ENCODE assay signal across 9 cellular contexts in genomic region chr1:110765640-110766335, GRCh38.
DNase-seq lines count a peak whose midpoint lies in the region; ATAC-seq and TF ChIP-seq lines count a peak whose summit lies in the region.
"Had no signal": no experiment of that assay in that cellular context is flagged by ENCODE, and none has a peak within 500 bp of the region (broad histone marks: within the 10 kb centered on the region; RNA-seq: fewer than 3 reads in every experiment).

No MANE protein-coding gene starts in this region.

- ATAC-seq in T-helper 17 cell (peak; percentile 81), HG03159 (IDR thresholded peaks at IDR 0.05; ENCODE audit: unreplicated experiment) (no peak)
- ATAC-seq in stimulated activated naive CD8-positive, alpha-beta T cell treated with anti-CD3 and anti-CD28 coated beads, Interleukin-15, amount 100 ng/mL, for 72 hours, result peak; percentile 54

- no peaks in the 10 kb centered on the region for H3K4me1 ChIP-seq in liver (ENCODE audit: control insufficient read depth in 4 of 4, insufficient read depth in 4 of 4, low read length in 3 of 4)

- H3K36me3 ChIP-seq in liver (ENCODE audit: control insufficient read depth in 4 of 4, insufficient read depth in 3 of 4, low read depth in 1 of 4, low read length in 3 of 4), result no peaks in the 10 kb centered on the region

- no peak overlapping the region for H3K9ac ChIP-seq in liver (ENCODE audit: low read depth in 1 of 2, low read length in 2 of 2)

- WGBS in liver, result 13% methylated on average over 5 of the region's 5 CpGs

- no peaks in the 10 kb centered on the region for H3K27me3 ChIP-seq in liver (ENCODE audit: control insufficient read depth in 4 of 4, insufficient read depth in 4 of 4, low read length in 3 of 4)

- no peak overlapping the region for H3K4me3 ChIP-seq in liver (ENCODE audit: low read depth in 1 of 3, low read length in 3 of 3)

- H3K9me3 Mint-ChIP-seq in stimulated activated naive CD8-positive, alpha-beta T cell treated with anti-CD3 and anti-CD28 coated beads, Interleukin-15, amount 100 ng/mL, for 72 hours, result no peaks in the 10 kb centered on the region

- H3K36me3 Mint-ChIP-seq in T-helper 17 cell (ENCODE audit: low read depth), result no peaks in the 10 kb centered on the region

- peaks cover 7% of the 10 kb centered on the region for H3K4me1 Mint-ChIP-seq in T-helper 17 cell
- H3K4me1 Mint-ChIP-seq in stimulated activated naive CD8-positive, alpha-beta T cell treated with anti-CD3 and anti-CD28 coated beads, Interleukin-15, amount 100 ng/mL, for 72 hours, result peaks cover 9% of the 10 kb centered on the region

- H3K27ac Mint-ChIP-seq in T-helper 17 cell, result no peak overlapping the region
- peak overlapping the region in 1 of 2 donors; percentile 4 for H3K27ac Mint-ChIP-seq in stimulated activated naive CD8-positive, alpha-beta T cell treated with anti-CD3 and anti-CD28 coated beads, Interleukin-15, amount 100 ng/mL, for 72 hours

- peak; percentile 81 for DNase-seq in activated effector memory CD4-positive, alpha-beta T cell treated with anti-CD3 and anti-CD28 coated beads, Interleukin-2, amount 50 U/mL, for 16 hours
- no peak for DNase-seq in activated effector memory CD4-positive, alpha-beta T cell treated with Interleukin-2 at 50 U/mL for 16 hours
- peak; percentile 26 for DNase-seq in NCI-H146 treated with DMSO at 0.1 percent for 48 hours (lab: John Stamatoyannopoulos, UW; ENCODE audit: unreplicated experiment)
- DNase-seq in T-helper 17 cell, result peak in 2 of 3 donors; percentile 24 to 39
- peak; percentile 70 for DNase-seq in cerebellar cortex (ENCODE audit: low spot score)
- DNase-seq in stimulated activated naive CD8-positive, alpha-beta T cell treated with anti-CD3 and anti-CD28 coated beads, Interleukin-15, amount 100 ng/mL, for 72 hours, result peak; percentile 33 to 51

- H3K9me3 ChIP-seq in T-helper 17 cell (ENCODE audit: control insufficient read depth, low read length, poor library complexity, severe bottlenecking) (no peaks in the 10 kb centered on the region), liver (ENCODE audit: control insufficient read depth in 4 of 4, low read length in 3 of 4) (no peaks in the 10 kb centered on the region)

- no peak overlapping the region for H3K27ac ChIP-seq in liver (ENCODE audit: low read depth in 1 of 2, low read length in 2 of 2)
- H3K27ac ChIP-seq: epithelial cell of prostate had no signal

- TF ChIP-seq CTCF in liver (IDR thresholded peaks at IDR 0.05; ENCODE audit: low read depth, low read length, missing input control), result peak; percentile 76

- H3K4me3 Mint-ChIP-seq in T-helper 17 cell, result no peak overlapping the region
- peak overlapping the region in 1 of 2 donors; percentile 47 for H3K4me3 Mint-ChIP-seq in stimulated activated naive CD8-positive, alpha-beta T cell treated with anti-CD3 and anti-CD28 coated beads, Interleukin-15, amount 100 ng/mL, for 72 hours

- H3K27me3 Mint-ChIP-seq in T-helper 17 cell, result peaks cover 31% of the 10 kb centered on the region
- H3K27me3 Mint-ChIP-seq in stimulated activated naive CD8-positive, alpha-beta T cell treated with anti-CD3 and anti-CD28 coated beads, Interleukin-15, amount 100 ng/mL, for 72 hours, result peaks cover 15% of the 10 kb centered on the region

- TF ChIP-seq RAD21 in liver (IDR thresholded peaks at IDR 0.05), result peak; percentile 80 to 87

TF ChIP-seq in liver, 16 proteins besides CTCF, POLR2A, EP300 and RAD21:
- TF ChIP-seq EGR1 (IDR thresholded peaks at IDR 0.05; ENCODE audit: low read depth in 2 of 2), result no peak
- peak in 1 of 2 donors; percentile 13 for TF ChIP-seq HNF4A (conservative IDR thresholded peaks at IDR 0.05)
